Comparison of ENCODE assay signal across 1 cellular context in the genomic region with DNA sequence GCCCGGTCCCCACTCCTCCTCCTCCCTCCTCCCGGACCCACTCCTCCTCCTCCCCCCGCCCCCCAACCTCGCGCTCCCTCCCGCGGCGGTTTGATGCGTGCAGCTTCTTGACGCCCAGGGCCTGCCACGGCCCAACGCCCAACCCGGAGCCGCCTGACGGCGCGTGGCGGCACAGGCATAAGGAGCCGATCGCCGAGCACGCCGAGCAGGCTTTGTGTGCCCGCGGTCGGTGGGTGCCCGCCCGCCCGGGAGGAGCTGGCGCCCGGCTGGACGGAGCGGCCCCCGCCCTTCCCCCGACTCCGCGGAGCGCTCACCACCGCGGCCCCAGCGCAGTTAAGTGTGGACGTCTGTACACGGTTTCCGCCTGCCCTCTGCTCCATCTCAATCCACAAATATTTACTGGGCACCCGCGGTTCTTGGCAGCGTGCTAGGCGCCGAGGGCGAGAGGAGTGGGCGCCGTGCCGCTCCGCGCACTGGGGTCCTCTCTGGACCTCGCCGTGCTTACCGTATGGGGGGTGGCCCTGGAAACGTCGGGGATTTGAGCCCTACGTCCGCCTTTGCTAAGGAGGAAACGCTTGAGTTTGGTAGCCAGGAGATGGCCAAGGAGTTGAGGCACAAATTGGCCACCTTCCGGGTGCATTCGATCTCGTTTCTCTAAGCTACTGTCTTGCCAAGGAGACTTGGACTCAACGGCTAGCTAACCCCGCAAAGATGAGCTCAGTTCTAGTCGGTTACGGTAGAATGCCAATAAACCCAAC.
TF ChIP-seq lines count a peak whose summit lies in the region.

No MANE protein-coding gene starts in this region.

TF ChIP-seq in HEK293, 187 proteins besides CTCF, POLR2A, EP300 and RAD21 (continued from another document and continues in another):
- TF ChIP-seq, protein P1, sequence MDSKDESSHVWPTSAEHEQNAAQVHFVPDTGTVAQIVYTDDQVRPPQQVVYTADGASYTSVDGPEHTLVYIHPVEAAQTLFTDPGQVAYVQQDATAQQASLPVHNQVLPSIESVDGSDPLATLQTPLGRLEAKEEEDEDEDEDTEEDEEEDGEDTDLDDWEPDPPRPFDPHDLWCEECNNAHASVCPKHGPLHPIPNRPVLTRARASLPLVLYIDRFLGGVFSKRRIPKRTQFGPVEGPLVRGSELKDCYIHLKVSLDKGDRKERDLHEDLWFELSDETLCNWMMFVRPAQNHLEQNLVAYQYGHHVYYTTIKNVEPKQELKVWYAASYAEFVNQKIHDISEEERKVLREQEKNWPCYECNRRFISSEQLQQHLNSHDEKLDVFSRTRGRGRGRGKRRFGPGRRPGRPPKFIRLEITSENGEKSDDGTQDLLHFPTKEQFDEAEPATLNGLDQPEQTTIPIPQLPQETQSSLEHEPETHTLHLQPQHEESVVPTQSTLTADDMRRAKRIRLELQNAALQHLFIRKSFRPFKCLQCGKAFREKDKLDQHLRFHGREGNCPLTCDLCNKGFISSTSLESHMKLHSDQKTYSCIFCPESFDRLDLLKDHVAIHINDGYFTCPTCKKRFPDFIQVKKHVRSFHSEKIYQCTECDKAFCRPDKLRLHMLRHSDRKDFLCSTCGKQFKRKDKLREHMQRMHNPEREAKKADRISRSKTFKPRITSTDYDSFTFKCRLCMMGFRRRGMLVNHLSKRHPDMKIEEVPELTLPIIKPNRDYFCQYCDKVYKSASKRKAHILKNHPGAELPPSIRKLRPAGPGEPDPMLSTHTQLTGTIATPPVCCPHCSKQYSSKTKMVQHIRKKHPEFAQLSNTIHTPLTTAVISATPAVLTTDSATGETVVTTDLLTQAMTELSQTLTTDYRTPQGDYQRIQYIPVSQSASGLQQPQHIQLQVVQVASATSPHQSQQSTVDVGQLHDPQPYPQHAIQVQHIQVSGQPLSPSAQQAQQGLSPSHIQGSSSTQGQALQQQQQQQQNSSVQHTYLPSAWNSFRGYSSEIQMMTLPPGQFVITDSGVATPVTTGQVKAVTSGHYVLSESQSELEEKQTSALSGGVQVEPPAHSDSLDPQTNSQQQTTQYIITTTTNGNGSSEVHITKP (tag by site-specific recombination; IDR thresholded peaks at IDR 0.05), result no peak
- TF ChIP-seq ZSCAN5A (tag by site-specific recombination; IDR thresholded peaks at IDR 0.05) (peak; percentile 70; the same call in 1 of the 2 replicates), ZNF677 (tag by site-specific recombination; IDR thresholded peaks at IDR 0.05) (no peak), GLIS1 (tag by site-specific recombination; IDR thresholded peaks at IDR 0.05) (peak; percentile 88), ZBTB17 (tag by site-specific recombination; IDR thresholded peaks at IDR 0.05) (peak; percentile 98), ZNF571 (tag by site-specific recombination; IDR thresholded peaks at IDR 0.05) (no peak), ZNF146 (tag by site-specific recombination; IDR thresholded peaks at IDR 0.05) (no peak), ZNF473 (tag by site-specific recombination; IDR thresholded peaks at IDR 0.05) (no peak), ZBTB8A (tag by site-specific recombination; IDR thresholded peaks at IDR 0.05) (peak; percentile 100), INSM2 (tag by site-specific recombination; IDR thresholded peaks at IDR 0.05) (no peak; the same call in 1 of the 2 replicates), SP2 (tag by site-specific recombination; IDR thresholded peaks at IDR 0.05) (peak; percentile 83), MEIS1 (CRISPR knock-in tag; IDR thresholded peaks at IDR 0.05; ENCODE audit: borderline replicate concordance) (no peak), SALL2 (tag by site-specific recombination; IDR thresholded peaks at IDR 0.05; ENCODE audit: borderline replicate concordance) (no peak), ZNF658 (tag by site-specific recombination; IDR thresholded peaks at IDR 0.05) (no peak), ZNF785 (tag by site-specific recombination; IDR thresholded peaks at IDR 0.05) (0 out of 2 replicates have a peak, but pooled peaks have one; percentile 31), GLIS2 (tag by site-specific recombination; IDR thresholded peaks at IDR 0.05) (peak; percentile 75), MYNN (tag by site-specific recombination; IDR thresholded peaks at IDR 0.05; ENCODE audit: borderline replicate concordance) (0 out of 2 replicates have a peak, but pooled peaks have one; percentile 50), ZNF561 (tag by site-specific recombination; IDR thresholded peaks at IDR 0.05; ENCODE audit: borderline replicate concordance) (peak; percentile 92; the same call in 1 of the 2 replicates), ZSCAN23 (tag by site-specific recombination; IDR thresholded peaks at IDR 0.05) (no peak), ZNF777 (tag by site-specific recombination; IDR thresholded peaks at IDR 0.05; ENCODE audit: borderline replicate concordance) (peak; percentile 88; the same call in 1 of the 2 replicates), ZNF837 (tag by site-specific recombination; IDR thresholded peaks at IDR 0.05) (no peak), ZFP69B (tag by site-specific recombination; IDR thresholded peaks at IDR 0.05) (no peak), ZSCAN30 (tag by site-specific recombination; IDR thresholded peaks at IDR 0.05) (peak; percentile 92), ZNF623 (tag by site-specific recombination; IDR thresholded peaks at IDR 0.05) (no peak), KLF16 (tag by site-specific recombination; IDR thresholded peaks at IDR 0.05) (peak; percentile 90), OVOL3 (tag by site-specific recombination; IDR thresholded peaks at IDR 0.05) (no peak), ZNF768 (tag by site-specific recombination; IDR thresholded peaks at IDR 0.05) (no peak), ZNF155 (tag by site-specific recombination; IDR thresholded peaks at IDR 0.05) (no peak), ZNF621 (tag by site-specific recombination; IDR thresholded peaks at IDR 0.05) (no peak), ZBTB20 (tag by site-specific recombination; IDR thresholded peaks at IDR 0.05) (peak; percentile 82), ZNF214 (tag by site-specific recombination; IDR thresholded peaks at IDR 0.05; ENCODE audit: borderline replicate concordance) (no peak), ZNF843 (tag by site-specific recombination; IDR thresholded peaks at IDR 0.05) (0 out of 2 replicates have a peak, but pooled peaks have one; percentile 21), ZNF341 (tag by site-specific recombination; IDR thresholded peaks at IDR 0.05; ENCODE audit: low read depth) (peak; percentile 35; the same call in 1 of the 2 replicates), ZNF311 (tag by site-specific recombination; IDR thresholded peaks at IDR 0.05; ENCODE audit: borderline replicate concordance) (no peak)
- TF ChIP-seq, protein P2, sequence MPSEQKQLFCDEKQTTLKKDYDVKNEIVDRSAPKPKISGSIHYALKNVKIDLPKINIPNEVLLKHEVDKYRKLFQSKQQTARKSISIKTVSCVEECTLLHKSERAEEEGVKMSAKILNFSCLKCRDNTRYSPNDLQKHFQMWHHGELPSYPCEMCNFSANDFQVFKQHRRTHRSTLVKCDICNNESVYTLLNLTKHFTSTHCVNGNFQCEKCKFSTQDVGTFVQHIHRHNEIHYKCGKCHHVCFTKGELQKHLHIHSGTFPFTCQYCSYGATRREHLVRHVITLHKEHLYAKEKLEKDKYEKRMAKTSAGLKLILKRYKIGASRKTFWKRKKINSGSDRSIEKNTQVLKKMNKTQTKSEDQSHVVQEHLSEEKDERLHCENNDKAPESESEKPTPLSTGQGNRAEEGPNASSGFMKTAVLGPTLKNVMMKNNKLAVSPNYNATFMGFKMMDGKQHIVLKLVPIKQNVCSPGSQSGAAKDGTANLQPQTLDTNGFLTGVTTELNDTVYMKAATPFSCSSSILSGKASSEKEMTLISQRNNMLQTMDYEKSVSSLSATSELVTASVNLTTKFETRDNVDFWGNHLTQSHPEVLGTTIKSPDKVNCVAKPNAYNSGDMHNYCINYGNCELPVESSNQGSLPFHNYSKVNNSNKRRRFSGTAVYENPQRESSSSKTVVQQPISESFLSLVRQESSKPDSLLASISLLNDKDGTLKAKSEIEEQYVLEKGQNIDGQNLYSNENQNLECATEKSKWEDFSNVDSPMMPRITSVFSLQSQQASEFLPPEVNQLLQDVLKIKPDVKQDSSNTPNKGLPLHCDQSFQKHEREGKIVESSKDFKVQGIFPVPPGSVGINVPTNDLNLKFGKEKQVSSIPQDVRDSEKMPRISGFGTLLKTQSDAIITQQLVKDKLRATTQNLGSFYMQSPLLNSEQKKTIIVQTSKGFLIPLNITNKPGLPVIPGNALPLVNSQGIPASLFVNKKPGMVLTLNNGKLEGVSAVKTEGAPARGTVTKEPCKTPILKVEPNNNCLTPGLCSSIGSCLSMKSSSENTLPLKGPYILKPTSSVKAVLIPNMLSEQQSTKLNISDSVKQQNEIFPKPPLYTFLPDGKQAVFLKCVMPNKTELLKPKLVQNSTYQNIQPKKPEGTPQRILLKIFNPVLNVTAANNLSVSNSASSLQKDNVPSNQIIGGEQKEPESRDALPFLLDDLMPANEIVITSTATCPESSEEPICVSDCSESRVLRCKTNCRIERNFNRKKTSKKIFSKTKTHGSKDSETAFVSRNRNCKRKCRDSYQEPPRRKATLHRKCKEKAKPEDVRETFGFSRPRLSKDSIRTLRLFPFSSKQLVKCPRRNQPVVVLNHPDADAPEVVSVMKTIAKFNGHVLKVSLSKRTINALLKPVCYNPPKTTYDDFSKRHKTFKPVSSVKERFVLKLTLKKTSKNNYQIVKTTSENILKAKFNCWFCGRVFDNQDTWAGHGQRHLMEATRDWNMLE (tag by site-specific recombination; conservative IDR thresholded peaks at IDR 0.05; ENCODE audit: low read depth), result peak; percentile 63
- TF ChIP-seq, protein P3, sequence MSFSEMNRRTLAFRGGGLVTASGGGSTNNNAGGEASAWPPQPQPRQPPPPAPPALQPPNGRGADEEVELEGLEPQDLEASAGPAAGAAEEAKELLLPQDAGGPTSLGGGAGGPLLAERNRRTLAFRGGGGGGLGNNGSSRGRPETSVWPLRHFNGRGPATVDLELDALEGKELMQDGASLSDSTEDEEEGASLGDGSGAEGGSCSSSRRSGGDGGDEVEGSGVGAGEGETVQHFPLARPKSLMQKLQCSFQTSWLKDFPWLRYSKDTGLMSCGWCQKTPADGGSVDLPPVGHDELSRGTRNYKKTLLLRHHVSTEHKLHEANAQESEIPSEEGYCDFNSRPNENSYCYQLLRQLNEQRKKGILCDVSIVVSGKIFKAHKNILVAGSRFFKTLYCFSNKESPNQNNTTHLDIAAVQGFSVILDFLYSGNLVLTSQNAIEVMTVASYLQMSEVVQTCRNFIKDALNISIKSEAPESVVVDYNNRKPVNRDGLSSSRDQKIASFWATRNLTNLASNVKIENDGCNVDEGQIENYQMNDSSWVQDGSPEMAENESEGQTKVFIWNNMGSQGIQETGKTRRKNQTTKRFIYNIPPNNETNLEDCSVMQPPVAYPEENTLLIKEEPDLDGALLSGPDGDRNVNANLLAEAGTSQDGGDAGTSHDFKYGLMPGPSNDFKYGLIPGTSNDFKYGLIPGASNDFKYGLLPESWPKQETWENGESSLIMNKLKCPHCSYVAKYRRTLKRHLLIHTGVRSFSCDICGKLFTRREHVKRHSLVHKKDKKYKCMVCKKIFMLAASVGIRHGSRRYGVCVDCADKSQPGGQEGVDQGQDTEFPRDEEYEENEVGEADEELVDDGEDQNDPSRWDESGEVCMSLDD (tag by site-specific recombination; IDR thresholded peaks at IDR 0.05), result peak; percentile 86
- TF ChIP-seq, protein P4, sequence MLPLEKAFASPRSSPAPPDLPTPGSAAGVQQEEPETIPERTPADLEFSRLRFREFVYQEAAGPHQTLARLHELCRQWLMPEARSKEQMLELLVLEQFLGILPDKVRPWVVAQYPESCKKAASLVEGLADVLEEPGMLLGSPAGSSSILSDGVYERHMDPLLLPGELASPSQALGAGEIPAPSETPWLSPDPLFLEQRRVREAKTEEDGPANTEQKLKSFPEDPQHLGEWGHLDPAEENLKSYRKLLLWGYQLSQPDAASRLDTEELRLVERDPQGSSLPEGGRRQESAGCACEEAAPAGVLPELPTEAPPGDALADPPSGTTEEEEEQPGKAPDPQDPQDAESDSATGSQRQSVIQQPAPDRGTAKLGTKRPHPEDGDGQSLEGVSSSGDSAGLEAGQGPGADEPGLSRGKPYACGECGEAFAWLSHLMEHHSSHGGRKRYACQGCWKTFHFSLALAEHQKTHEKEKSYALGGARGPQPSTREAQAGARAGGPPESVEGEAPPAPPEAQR (tag by site-specific recombination; IDR thresholded peaks at IDR 0.05), result no peak
- TF ChIP-seq, protein P5, sequence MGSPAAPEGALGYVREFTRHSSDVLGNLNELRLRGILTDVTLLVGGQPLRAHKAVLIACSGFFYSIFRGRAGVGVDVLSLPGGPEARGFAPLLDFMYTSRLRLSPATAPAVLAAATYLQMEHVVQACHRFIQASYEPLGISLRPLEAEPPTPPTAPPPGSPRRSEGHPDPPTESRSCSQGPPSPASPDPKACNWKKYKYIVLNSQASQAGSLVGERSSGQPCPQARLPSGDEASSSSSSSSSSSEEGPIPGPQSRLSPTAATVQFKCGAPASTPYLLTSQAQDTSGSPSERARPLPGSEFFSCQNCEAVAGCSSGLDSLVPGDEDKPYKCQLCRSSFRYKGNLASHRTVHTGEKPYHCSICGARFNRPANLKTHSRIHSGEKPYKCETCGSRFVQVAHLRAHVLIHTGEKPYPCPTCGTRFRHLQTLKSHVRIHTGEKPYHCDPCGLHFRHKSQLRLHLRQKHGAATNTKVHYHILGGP (tag by site-specific recombination; IDR thresholded peaks at IDR 0.05), result no peak
